11 cellular contexts compared by ENCODE assay signal in genomic region chr14:56482306-56482705, GRCh38.
A peak's percentile ranks its signal among the peaks of the same experiment; 100 is the strongest.
DNase-seq lines count a peak whose midpoint lies in the region; FAIRE-seq and TF ChIP-seq lines count a peak whose summit lies in the region.
"Had no signal": no experiment of that assay in that cellular context is flagged by ENCODE, and none has a peak within 500 bp of the region (broad histone marks: within the 10 kb centered on the region; RNA-seq: fewer than 3 reads in every experiment).

No MANE protein-coding gene starts in this region.

- TF ChIP-seq RAD21 in SK-N-SH (IDR thresholded peaks at IDR 0.05; ENCODE audit: low read length) = no peak; the same call in 1 of the 2 replicates

- peak; percentile 87 for FAIRE-seq in urothelium cell line (lab: Jason Lieb, UNC)
- FAIRE-seq: islet of Langerhans had no signal

- no peaks in the 10 kb centered on the region for H3K9me2 ChIP-seq in SK-N-SH

- H3K4me3 ChIP-seq in choroid plexus epithelial cell (ENCODE audit: low read depth, low read length) = no peak overlapping the region
- H3K4me3 ChIP-seq in stomach = no peak overlapping the region
- no peak overlapping the region; a peak in 1 of 4 replicates for H3K4me3 ChIP-seq in SK-N-SH (ENCODE audit: low read depth in 2 of 2, low read length in 1 of 2)

- H2AFZ ChIP-seq in SK-N-SH (ENCODE audit: low read depth) = no peak overlapping the region

- H3K9me3 ChIP-seq in stomach (no peaks in the 10 kb centered on the region), SK-N-SH (no peaks in the 10 kb centered on the region)

- no peaks in the 10 kb centered on the region for H4K20me1 ChIP-seq in SK-N-SH (ENCODE audit: insufficient read depth)

- TF ChIP-seq EP300 in stomach (IDR thresholded peaks at IDR 0.05) (no peak), SK-N-SH (IDR thresholded peaks at IDR 0.05; ENCODE audit: borderline replicate concordance in 1 of 2, low read depth in 1 of 2, low read length in 1 of 2) (no peak)

- POLR2A ChIA-PET in SK-N-SH (lab: Yijun Ruan, JAX) = no interaction called here

- H3K27me3 Mint-ChIP-seq in activated naive CD4-positive, alpha-beta T cell treated with anti-CD3 and anti-CD28 coated beads for 36 hours (ENCODE audit: low read depth) = peaks cover 2% of the 10 kb centered on the region

- H3K9me3 Mint-ChIP-seq in activated naive CD4-positive, alpha-beta T cell treated with anti-CD3 and anti-CD28 coated beads for 36 hours = no peaks in the 10 kb centered on the region
- H3K9me3 Mint-ChIP-seq: activated naive CD8-positive, alpha-beta T cell treated with anti-CD3 and anti-CD28 coated beads, Interleukin-2, amount 10 ng/mL, durations not matched to agents 7 days and 5 days; CD8-positive, alpha-beta T cell had no signal

- H3K4me3 Mint-ChIP-seq in activated naive CD4-positive, alpha-beta T cell treated with anti-CD3 and anti-CD28 coated beads for 36 hours = no peak overlapping the region
- H3K4me3 Mint-ChIP-seq: activated naive CD8-positive, alpha-beta T cell treated with anti-CD3 and anti-CD28 coated beads, Interleukin-2, amount 10 ng/mL, durations not matched to agents 7 days and 5 days; CD8-positive, alpha-beta T cell had no signal

- no peaks in the 10 kb centered on the region for H3K27me3 ChIP-seq in stomach
- 0 out of 2 replicates have a peak, but pooled peaks cover 4% of the 10 kb centered on the region for H3K27me3 ChIP-seq in SK-N-SH (ENCODE audit: insufficient read depth)

- no peak overlapping the region for H3K27ac Mint-ChIP-seq in activated naive CD4-positive, alpha-beta T cell treated with anti-CD3 and anti-CD28 coated beads for 36 hours
- H3K27ac Mint-ChIP-seq: activated naive CD8-positive, alpha-beta T cell treated with anti-CD3 and anti-CD28 coated beads, Interleukin-2, amount 10 ng/mL, durations not matched to agents 7 days and 5 days; CD8-positive, alpha-beta T cell had no signal

- peak; percentile 22 for DNase-seq in activated naive CD4-positive, alpha-beta T cell treated with anti-CD3 and anti-CD28 coated beads for 36 hours
- DNase-seq in activated naive CD4-positive, alpha-beta T cell treated with anti-CD3 and anti-CD28 coated beads, Interleukin-2, amount 50 U/mL, for 16 hours = no peak
- DNase-seq in NCI-H460 (ENCODE audit: extremely low read depth, low read depth) = peak; percentile 30
- DNase-seq in choroid plexus epithelial cell (ENCODE audit: low read depth) = peak; percentile 27
- peak; percentile 74 for DNase-seq in urothelium cell line (ENCODE audit: low spot score)
- DNase-seq in stomach = no peak
- DNase-seq in NCI-H187 treated with DMSO at 0.1 percent for 48 hours (lab: John Stamatoyannopoulos, UW) = no peak
- no peak for DNase-seq in SK-N-SH
- DNase-seq: activated naive CD8-positive, alpha-beta T cell treated with anti-CD3 and anti-CD28 coated beads, Interleukin-2, amount 10 ng/mL, durations not matched to agents 7 days and 5 days; CD8-positive, alpha-beta T cell had no signal

- 51 to 74% (median 64%) methylated on average over 5 of the region's 5 CpGs for WGBS in stomach, 5 donors
- WGBS in SK-N-SH (ENCODE audit: low lambda C conversion rate) = 19% methylated on average over 5 of the region's 5 CpGs

- TF ChIP-seq CTCF in choroid plexus epithelial cell (conservative IDR thresholded peaks at IDR 0.05; ENCODE audit: low read depth, low read length) = peak; percentile 34
- no peak for TF ChIP-seq CTCF in stomach (IDR thresholded peaks at IDR 0.05)
- no peak; the same call in 1 of the 2 replicates for TF ChIP-seq CTCF in SK-N-SH (IDR thresholded peaks at IDR 0.05)

- H3K36me3 Mint-ChIP-seq in activated naive CD4-positive, alpha-beta T cell treated with anti-CD3 and anti-CD28 coated beads for 36 hours (ENCODE audit: low read depth) = no peaks in the 10 kb centered on the region
- H3K36me3 Mint-ChIP-seq: activated naive CD8-positive, alpha-beta T cell treated with anti-CD3 and anti-CD28 coated beads, Interleukin-2, amount 10 ng/mL, durations not matched to agents 7 days and 5 days; CD8-positive, alpha-beta T cell had no signal

- H3K27ac ChIP-seq in stomach = no peak overlapping the region
- no peak overlapping the region for H3K27ac ChIP-seq in SK-N-SH (ENCODE audit: low read depth in 2 of 2, low read length in 1 of 2)

- TF ChIP-seq POLR2A in stomach (IDR thresholded peaks at IDR 0.05) = no peak

- CTCF ChIA-PET in activated naive CD4-positive, alpha-beta T cell treated with anti-CD3 and anti-CD28 coated beads for 36 hours (lab: Charles Lee) = interaction anchor here (0.6 to 3.5 kb wide), 4 partner anchors 9 to 750 kb away, joined by 3 to 15 read pairs (median 4); no protein-coding TSS in a partner anchor
- CTCF ChIA-PET in SK-N-SH (lab: Yijun Ruan, JAX) = interaction anchor here (0.9 to 1.2 kb wide), 4 partner anchors 8 to 1036 kb away, joined by 3 to 4 read pairs (median 4); no protein-coding TSS in a partner anchor

- no peak overlapping the region for H3K4me2 ChIP-seq in SK-N-SH

- H3K36me3 ChIP-seq in stomach (no peaks in the 10 kb centered on the region), SK-N-SH (replicated peaks in 1 of 2; ENCODE audit: control insufficient read depth in 1 of 2, insufficient read depth in 2 of 2, low read length in 1 of 2) (no peaks in the 10 kb centered on the region)

- H3K9ac ChIP-seq in SK-N-SH = no peak overlapping the region

- intact Hi-C loops in activated naive CD4-positive, alpha-beta T cell treated with anti-CD3 and anti-CD28 coated beads for 36 hours (cut with micrococcal nuclease) = loop anchor here (10.0 kb wide), 1 partner anchor 1268 kb away; no protein-coding TSS in a partner anchor
- intact Hi-C loops in stomach (cut with DNase I; ENCODE audit: low total_unique reads) = no loop called here

- H3K79me2 ChIP-seq in SK-N-SH (ENCODE audit: insufficient read depth) = no peaks in the 10 kb centered on the region

- H3K4me1 Mint-ChIP-seq in activated naive CD4-positive, alpha-beta T cell treated with anti-CD3 and anti-CD28 coated beads for 36 hours (ENCODE audit: low read depth) = no peaks in the 10 kb centered on the region
- H3K4me1 Mint-ChIP-seq: activated naive CD8-positive, alpha-beta T cell treated with anti-CD3 and anti-CD28 coated beads, Interleukin-2, amount 10 ng/mL, durations not matched to agents 7 days and 5 days had no signal

- no peaks in the 10 kb centered on the region for H3F3A ChIP-seq in SK-N-SH (replicated peaks; ENCODE audit: insufficient read depth)

- no peaks in the 10 kb centered on the region for H3K4me1 ChIP-seq in stomach
- no peaks in the 10 kb centered on the region for H3K4me1 ChIP-seq in SK-N-SH (ENCODE audit: control insufficient read depth in 1 of 2, insufficient read depth in 2 of 2, low read depth in 1 of 2, low read length in 1 of 2)

TF ChIP-seq in SK-N-SH, 30 proteins besides CTCF, POLR2A, EP300 and RAD21:
- TF ChIP-seq RFX5 (IDR thresholded peaks at IDR 0.05; ENCODE audit: low read length) (no peak), FOXM1 (IDR thresholded peaks at IDR 0.05; ENCODE audit: low read depth) (no peak), GABPA (IDR thresholded peaks at IDR 0.05; ENCODE audit: low read depth) (no peak), RCOR1 (IDR thresholded peaks at IDR 0.05; ENCODE audit: low read length) (no peak), RXRA (IDR thresholded peaks at IDR 0.05; ENCODE audit: borderline replicate concordance, low read depth) (no peak), FOSL2 (IDR thresholded peaks at IDR 0.05; ENCODE audit: borderline replicate concordance, low read depth) (no peak), MEF2A (IDR thresholded peaks at IDR 0.05; ENCODE audit: borderline replicate concordance, low read depth) (no peak), GATA2 (CRISPR knock-in tag; IDR thresholded peaks at IDR 0.05) (no peak), EZH2phosphoT487 (IDR thresholded peaks at IDR 0.05; ENCODE audit: borderline replicate concordance, low read depth) (no peak), ELF1 (IDR thresholded peaks at IDR 0.05) (no peak), CHD2 (IDR thresholded peaks at IDR 0.05; ENCODE audit: low read length, partially characterized antibody) (no peak)
- TF ChIP-seq, protein P1, sequence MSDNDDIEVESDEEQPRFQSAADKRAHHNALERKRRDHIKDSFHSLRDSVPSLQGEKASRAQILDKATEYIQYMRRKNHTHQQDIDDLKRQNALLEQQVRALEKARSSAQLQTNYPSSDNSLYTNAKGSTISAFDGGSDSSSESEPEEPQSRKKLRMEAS (IDR thresholded peaks at IDR 0.05; ENCODE audit: low read depth) = no peak
- TF ChIP-seq, protein P2, sequence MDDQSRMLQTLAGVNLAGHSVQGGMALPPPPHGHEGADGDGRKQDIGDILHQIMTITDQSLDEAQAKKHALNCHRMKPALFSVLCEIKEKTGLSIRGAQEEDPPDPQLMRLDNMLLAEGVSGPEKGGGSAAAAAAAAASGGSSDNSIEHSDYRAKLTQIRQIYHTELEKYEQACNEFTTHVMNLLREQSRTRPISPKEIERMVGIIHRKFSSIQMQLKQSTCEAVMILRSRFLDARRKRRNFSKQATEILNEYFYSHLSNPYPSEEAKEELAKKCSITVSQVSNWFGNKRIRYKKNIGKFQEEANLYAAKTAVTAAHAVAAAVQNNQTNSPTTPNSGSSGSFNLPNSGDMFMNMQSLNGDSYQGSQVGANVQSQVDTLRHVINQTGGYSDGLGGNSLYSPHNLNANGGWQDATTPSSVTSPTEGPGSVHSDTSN (IDR thresholded peaks at IDR 0.05) = no peak
- TF ChIP-seq, protein P3, sequence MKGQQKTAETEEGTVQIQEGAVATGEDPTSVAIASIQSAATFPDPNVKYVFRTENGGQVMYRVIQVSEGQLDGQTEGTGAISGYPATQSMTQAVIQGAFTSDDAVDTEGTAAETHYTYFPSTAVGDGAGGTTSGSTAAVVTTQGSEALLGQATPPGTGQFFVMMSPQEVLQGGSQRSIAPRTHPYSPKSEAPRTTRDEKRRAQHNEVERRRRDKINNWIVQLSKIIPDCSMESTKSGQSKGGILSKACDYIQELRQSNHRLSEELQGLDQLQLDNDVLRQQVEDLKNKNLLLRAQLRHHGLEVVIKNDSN (IDR thresholded peaks at IDR 0.05; ENCODE audit: borderline replicate concordance, low read depth) = no peak

Comparison
In these comparisons a context has a peak if more than half of its experiments do, and no peak if none do; other contexts are left out.
1. DNase-seq: peak in activated naive CD4-positive, alpha-beta T cell treated with anti-CD3 and anti-CD28 coated beads for 36 hours (single experiment), NCI-H460 (single experiment), choroid plexus epithelial cell (single experiment) and urothelium cell line (single experiment); none in activated naive CD4-positive, alpha-beta T cell treated with anti-CD3 and anti-CD28 coated beads, Interleukin-2, amount 50 U/mL, for 16 hours (single experiment), stomach (single experiment), NCI-H187 treated with DMSO at 0.1 percent for 48 hours (single experiment) and SK-N-SH (single experiment).